ENCODE assay signal across 8 cellular contexts in genomic region chr18:26655614-26656400, GRCh38.
DNase-seq lines count a peak whose midpoint lies in the region; ATAC-seq, FAIRE-seq and TF ChIP-seq lines count a peak whose summit lies in the region.

No MANE protein-coding gene starts in this region.

- H2AFZ ChIP-seq in GM23248: peak overlapping the region; percentile 80

- H3K36me3 ChIP-seq in GM23248 (ENCODE audit: low read depth) (no peaks in the 10 kb centered on the region), kidney (ENCODE audit: control insufficient read depth in 1 of 2, insufficient read depth in 2 of 2, low read length in 2 of 2) (no peaks in the 10 kb centered on the region), spleen (no peaks in the 10 kb centered on the region)

- H3K4me3 ChIP-seq in GM23248 (peak overlapping the region; percentile 87), cardiac fibroblast (replicated peaks in 1 of 2; ENCODE audit: low read depth in 2 of 2, low read length in 2 of 2) (peak overlapping the region; percentile 47 to 61), kidney (ENCODE audit: low read length in 2 of 2) (peak overlapping the region; percentile 51 to 62), spleen (peak overlapping the region; percentile 20 to 76 (median 58))

- H3K27ac ChIP-seq in GM23248 (no peak overlapping the region), kidney (ENCODE audit: low read depth in 2 of 2, low read length in 2 of 2) (peak overlapping the region; percentile 63 to 81), spleen (peak overlapping the region; percentile 45 to 87 (median 83))

- no peak for TF ChIP-seq POLR2A in spleen (IDR thresholded peaks at IDR 0.05)

- peaks cover 30% of the 10 kb centered on the region; the same call in 1 of the 2 replicates for H3F3A ChIP-seq in GM23248 (ENCODE audit: insufficient read depth)

- no peak for ATAC-seq in GM21723 (IDR thresholded peaks at IDR 0.05; ENCODE audit: unreplicated experiment)

- in situ Hi-C loops in GM23248 (cut with MboI): no loop called here

- H3K4me2 ChIP-seq in GM23248 (ENCODE audit: unreplicated experiment): peak overlapping the region; percentile 97

- intact Hi-C loops in kidney (cut with DNase I): no loop called here
- intact Hi-C loops in spleen (cut with DNase I; ENCODE audit: low total_unique reads): loop anchor here (10.0 kb wide), 1 partner anchor 109 kb away; no protein-coding TSS in a partner anchor

- H3K79me2 ChIP-seq in GM23248 (ENCODE audit: insufficient read depth): no peaks in the 10 kb centered on the region

- DNase-seq in AG08396 (ENCODE audit: low spot score): peak; percentile 56
- peak; percentile 75 for DNase-seq in GM23248
- peak; percentile 41 to 78 for DNase-seq in NCI-H526 (lab: John Stamatoyannopoulos, UW)
- peak; percentile 49 to 55 for DNase-seq in cardiac fibroblast (ENCODE audit: low read depth in 2 of 2)
- DNase-seq in kidney: peak; percentile 87
- DNase-seq in spleen: no peak
- DNase-seq in NCI-H1436 treated with DMSO at 0.1 percent for 48 hours (lab: John Stamatoyannopoulos, UW): no peak

- H3K4me1 ChIP-seq in GM23248 (ENCODE audit: insufficient read depth) (peaks cover 10% of the 10 kb centered on the region), kidney (ENCODE audit: control insufficient read depth in 1 of 2, insufficient read depth in 1 of 2, low read depth in 1 of 2, low read length in 2 of 2) (peaks cover 6 to 9% of the 10 kb centered on the region in 2 donors), spleen (peaks cover 0 to 35% (median 30%) of the 10 kb centered on the region in 6 donors)

- no peak for FAIRE-seq in kidney (lab: Jason Lieb, UNC)

- no peaks in the 10 kb centered on the region for H4K20me1 ChIP-seq in GM23248 (ENCODE audit: insufficient read depth)

- 2 to 3% methylated on average over 44 to 56 of the region's 56 CpGs for WGBS in GM23248 (ENCODE audit: low coverage in 1 of 2, low lambda C conversion rate in 2 of 2, missing lambda C conversion rate in 2 of 2), 2 experiments
- 0 to 3% (median 1%) methylated on average over 46 to 56 of the region's 56 CpGs for WGBS in spleen, 5 donors

- TF ChIP-seq CTCF in cardiac fibroblast (IDR thresholded peaks at IDR 0.05; ENCODE audit: low read depth, low read length) (peak; percentile 22), kidney (IDR thresholded peaks at IDR 0.05; ENCODE audit: borderline replicate concordance, extremely low read depth, insufficient read depth) (no peak), spleen (IDR thresholded peaks at IDR 0.05 in 8 of 11, conservative IDR thresholded peaks at IDR 0.05 in 3 of 11) (no peak)

- H3K9me3 ChIP-seq in GM23248 (ENCODE audit: low read depth): no peaks in the 10 kb centered on the region
- H3K9me3 ChIP-seq in kidney (ENCODE audit: control insufficient read depth in 1 of 2, low read length in 2 of 2): no peaks in the 10 kb centered on the region
- H3K9me3 ChIP-seq in spleen: no peaks in the 10 kb centered on the region

- H3K9ac ChIP-seq in GM23248 (peak overlapping the region; percentile 62), kidney (ENCODE audit: low read length in 2 of 2) (peak overlapping the region; percentile 39 to 48)

- peaks cover 53% of the 10 kb centered on the region for H3K27me3 ChIP-seq in GM23248 (replicated peaks; ENCODE audit: insufficient read depth)
- H3K27me3 ChIP-seq in spleen (replicated peaks in 1 of 7): peaks cover 0 to 82% (median 27%) of the 10 kb centered on the region in 7 donors

- H3K9me2 ChIP-seq in GM23248 (ENCODE audit: insufficient read depth): no peaks in the 10 kb centered on the region

Comparison
In these comparisons a context has a peak if more than half of its experiments do, and no peak if none do; other contexts are left out.
1. DNase-seq: peak in AG08396 (single experiment), GM23248 (single experiment), NCI-H526 (2 of 2), cardiac fibroblast (2 of 2) and kidney (single experiment); none in spleen (single experiment) and NCI-H1436 treated with DMSO at 0.1 percent for 48 hours (single experiment).
2. Peak in every context shown above with its lines, with median percentiles within 50 percentile points of each other: H3K4me3 ChIP-seq.